14 cellular contexts compared by ENCODE assay signal in genomic region chr3:116253511-116253910, GRCh38.
"Had no signal": no experiment of that assay in that cellular context is flagged by ENCODE, and none has a peak within 500 bp of the region (broad histone marks: within the 10 kb centered on the region; RNA-seq: fewer than 3 reads in every experiment).

No MANE protein-coding gene starts in this region.

- ATAC-seq: activated CD8-positive, alpha-beta T cell treated with anti-CD3 and anti-CD28 coated beads, Interleukin-2, amount 10 ng/mL, durations not matched to agents 7 days and 5 days; gastrocnemius medialis; left ventricle myocardium superior; right lobe of liver had no signal

- H3K4me3 ChIP-seq: adrenal gland, gastrocnemius medialis, right lobe of liver had no signal

- DNase-seq: activated B cell treated with CpG ODN at 0.5 μM for 24 hours; activated CD4-positive, alpha-beta T cell treated with anti-CD3 and anti-CD28 coated beads for 48 hours; activated CD8-positive, alpha-beta memory T cell treated with anti-CD3 and anti-CD28 coated beads, Interleukin-2, amount 50 U/mL, for 4 hours; activated CD8-positive, alpha-beta T cell treated with anti-CD3 and anti-CD28 coated beads, Interleukin-2, amount 10 ng/mL, durations not matched to agents 7 days and 5 days; activated effector memory CD4-positive, alpha-beta T cell treated with anti-CD3 and anti-CD28 coated beads, Interleukin-2, amount 50 U/mL, for 16 hours; activated T-cell treated with anti-CD3 and anti-CD28 coated beads, Interleukin-2, amount 50 U/mL, for 48 hours; adrenal gland; cortex of kidney; effector CD8-positive, alpha-beta T cell; gastrocnemius medialis; islet precursor cell; left ventricle myocardium superior; nephron progenitor cell; right lobe of liver had no signal
